1 cellular context compared by ENCODE assay signal in the genomic region with DNA sequence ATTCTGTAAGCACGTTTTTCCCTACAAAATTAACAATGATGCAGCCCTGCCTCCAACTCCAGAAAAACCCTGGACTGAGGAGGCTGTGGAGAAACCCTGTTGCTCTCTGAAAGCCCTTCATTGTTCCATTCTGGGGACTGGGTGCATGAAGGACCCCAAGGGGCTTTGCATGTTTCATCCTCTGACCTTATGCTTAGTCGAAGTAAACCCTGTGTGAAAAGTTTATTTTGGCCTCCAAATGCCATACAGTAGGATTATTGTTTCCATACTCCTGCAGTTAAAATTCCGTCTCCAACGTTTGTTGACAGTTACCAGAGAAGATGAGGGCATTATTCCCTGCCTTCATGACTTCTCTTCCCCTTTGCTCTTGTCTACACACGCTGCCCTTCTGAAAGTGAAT.
TF ChIP-seq lines count a peak whose summit lies in the region.

No MANE protein-coding gene starts in this region.

TF ChIP-seq in GM23338, 12 proteins besides CTCF, POLR2A, EP300 and RAD21:
- TF ChIP-seq, protein P1, sequence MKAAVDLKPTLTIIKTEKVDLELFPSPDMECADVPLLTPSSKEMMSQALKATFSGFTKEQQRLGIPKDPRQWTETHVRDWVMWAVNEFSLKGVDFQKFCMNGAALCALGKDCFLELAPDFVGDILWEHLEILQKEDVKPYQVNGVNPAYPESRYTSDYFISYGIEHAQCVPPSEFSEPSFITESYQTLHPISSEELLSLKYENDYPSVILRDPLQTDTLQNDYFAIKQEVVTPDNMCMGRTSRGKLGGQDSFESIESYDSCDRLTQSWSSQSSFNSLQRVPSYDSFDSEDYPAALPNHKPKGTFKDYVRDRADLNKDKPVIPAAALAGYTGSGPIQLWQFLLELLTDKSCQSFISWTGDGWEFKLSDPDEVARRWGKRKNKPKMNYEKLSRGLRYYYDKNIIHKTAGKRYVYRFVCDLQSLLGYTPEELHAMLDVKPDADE (IDR thresholded peaks at IDR 0.05) = no peak
- TF ChIP-seq EZH2 (IDR thresholded peaks at IDR 0.05; ENCODE audit: low read depth, unreplicated experiment) (no peak), POLR2AphosphoS5 (IDR thresholded peaks at IDR 0.05; ENCODE audit: low read depth) (no peak), NANOG (IDR thresholded peaks at IDR 0.05; ENCODE audit: borderline replicate concordance) (no peak), EZH2phosphoT487 (IDR thresholded peaks at IDR 0.05; ENCODE audit: unreplicated experiment) (no peak), JUNB (IDR thresholded peaks at IDR 0.05; ENCODE audit: unreplicated experiment) (no peak)
